25 cellular contexts compared by ENCODE assay signal in the genomic region with DNA sequence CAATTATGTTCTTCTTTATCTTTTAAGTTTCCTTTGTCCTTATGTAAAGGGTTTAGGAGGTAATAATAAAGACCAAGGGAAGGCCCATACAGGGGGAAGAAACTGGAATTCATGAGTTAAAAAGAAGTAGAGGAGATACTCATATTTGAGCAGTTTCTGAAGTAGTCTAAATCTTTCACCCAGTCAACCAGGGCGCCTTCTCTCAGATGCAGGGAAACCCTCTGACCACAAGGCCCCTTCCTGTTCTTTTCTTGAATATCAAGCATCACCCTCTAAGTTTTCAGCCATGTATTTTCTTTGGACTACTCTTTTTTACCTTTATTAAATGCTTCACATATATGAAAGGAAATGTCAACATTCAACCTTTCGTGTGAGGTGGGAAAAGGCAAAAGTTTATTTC.
DNase-seq lines count a peak whose midpoint lies in the region; ATAC-seq and TF ChIP-seq lines count a peak whose summit lies in the region.
"Had no signal": no experiment of that assay in that cellular context is flagged by ENCODE, and none has a peak within 500 bp of the region (broad histone marks: within the 10 kb centered on the region; RNA-seq: fewer than 3 reads in every experiment).

No MANE protein-coding gene starts in this region.

- no peak overlapping the region for H3K4me3 Mint-ChIP-seq in activated naive CD8-positive, alpha-beta T cell treated with anti-CD3 and anti-CD28 coated beads for 36 hours
- no peak overlapping the region for H3K4me3 Mint-ChIP-seq in activated naive CD8-positive, alpha-beta T cell treated with anti-CD3 and anti-CD28 coated beads, Interleukin-2, amount 50 U/mL, for 24 hours
- H3K4me3 Mint-ChIP-seq in activated naive CD8-positive, alpha-beta T cell treated with anti-CD3 and anti-CD28 coated beads, Interleukin-2, amount 10 ng/mL, durations not matched to agents 7 days and 5 days = no peak overlapping the region
- H3K4me3 Mint-ChIP-seq: CD4-positive, alpha-beta T cell had no signal

- no peaks in the 10 kb centered on the region for H3K27me3 Mint-ChIP-seq in activated naive CD8-positive, alpha-beta T cell treated with anti-CD3 and anti-CD28 coated beads for 36 hours
- no peaks in the 10 kb centered on the region for H3K27me3 Mint-ChIP-seq in activated naive CD8-positive, alpha-beta T cell treated with anti-CD3 and anti-CD28 coated beads, Interleukin-2, amount 50 U/mL, for 24 hours
- H3K27me3 Mint-ChIP-seq in activated naive CD8-positive, alpha-beta T cell treated with anti-CD3 and anti-CD28 coated beads, Interleukin-2, amount 10 ng/mL, durations not matched to agents 7 days and 5 days = peaks cover 4% of the 10 kb centered on the region
- H3K27me3 Mint-ChIP-seq: CD4-positive, alpha-beta T cell had no signal

- H3K9me3 ChIP-seq in MM.1S (replicated peaks; ENCODE audit: insufficient read depth, low read length) = no peaks in the 10 kb centered on the region
- H3K9me3 ChIP-seq: Peyer's patch had no signal

- no peaks in the 10 kb centered on the region for H3K36me3 Mint-ChIP-seq in activated naive CD8-positive, alpha-beta T cell treated with anti-CD3 and anti-CD28 coated beads for 36 hours
- H3K36me3 Mint-ChIP-seq in activated naive CD8-positive, alpha-beta T cell treated with anti-CD3 and anti-CD28 coated beads, Interleukin-2, amount 50 U/mL, for 24 hours (ENCODE audit: low read depth) = no peaks in the 10 kb centered on the region
- H3K36me3 Mint-ChIP-seq in activated naive CD8-positive, alpha-beta T cell treated with anti-CD3 and anti-CD28 coated beads, Interleukin-2, amount 10 ng/mL, durations not matched to agents 7 days and 5 days = no peaks in the 10 kb centered on the region

- no peak overlapping the region for H3K4me2 ChIP-seq in MM.1S (ENCODE audit: low read depth, low read length)

- peaks cover 2% of the 10 kb centered on the region for H3K4me1 Mint-ChIP-seq in activated naive CD8-positive, alpha-beta T cell treated with anti-CD3 and anti-CD28 coated beads for 36 hours
- no peaks in the 10 kb centered on the region for H3K4me1 Mint-ChIP-seq in activated naive CD8-positive, alpha-beta T cell treated with anti-CD3 and anti-CD28 coated beads, Interleukin-2, amount 50 U/mL, for 24 hours
- peaks cover 7% of the 10 kb centered on the region for H3K4me1 Mint-ChIP-seq in activated naive CD8-positive, alpha-beta T cell treated with anti-CD3 and anti-CD28 coated beads, Interleukin-2, amount 10 ng/mL, durations not matched to agents 7 days and 5 days

- no peaks in the 10 kb centered on the region for H4K20me1 ChIP-seq in MM.1S (ENCODE audit: insufficient read depth, low read length)

- no peak overlapping the region for H3K27ac ChIP-seq in MM.1S (ENCODE audit: low read length)
- H3K27ac ChIP-seq: Peyer's patch, SK-N-MC had no signal

- H3K9me3 Mint-ChIP-seq in activated naive CD8-positive, alpha-beta T cell treated with anti-CD3 and anti-CD28 coated beads for 36 hours = no peaks in the 10 kb centered on the region
- H3K9me3 Mint-ChIP-seq in activated naive CD8-positive, alpha-beta T cell treated with anti-CD3 and anti-CD28 coated beads, Interleukin-2, amount 50 U/mL, for 24 hours = no peaks in the 10 kb centered on the region
- no peaks in the 10 kb centered on the region for H3K9me3 Mint-ChIP-seq in activated naive CD8-positive, alpha-beta T cell treated with anti-CD3 and anti-CD28 coated beads, Interleukin-2, amount 10 ng/mL, durations not matched to agents 7 days and 5 days
- H3K9me3 Mint-ChIP-seq: CD4-positive, alpha-beta T cell had no signal

- ATAC-seq in activated naive CD8-positive, alpha-beta T cell treated with anti-CD3 and anti-CD28 coated beads, Interleukin-2, amount 50 U/mL, for 24 hours = no peak
- peak; percentile 50 for ATAC-seq in activated naive CD8-positive, alpha-beta T cell treated with anti-CD3 and anti-CD28 coated beads, Interleukin-2, amount 10 ng/mL, durations not matched to agents 7 days and 5 days (ENCODE audit: low read depth)
- no peak for ATAC-seq in HG03521 (IDR thresholded peaks at IDR 0.05; ENCODE audit: unreplicated experiment)

- no peaks in the 10 kb centered on the region for H3K4me1 ChIP-seq in MM.1S (ENCODE audit: low read length)
- H3K4me1 ChIP-seq: Peyer's patch had no signal

- H3K27me3 ChIP-seq in MM.1S (replicated peaks; ENCODE audit: insufficient read depth, low read length) = no peaks in the 10 kb centered on the region
- H3K27me3 ChIP-seq: Peyer's patch had no signal

- H3K36me3 ChIP-seq in MM.1S (replicated peaks; ENCODE audit: insufficient read depth, low read length) = no peaks in the 10 kb centered on the region
- H3K36me3 ChIP-seq: Peyer's patch had no signal

- no peaks in the 10 kb centered on the region for H3F3A ChIP-seq in MM.1S (ENCODE audit: insufficient read depth, low read length)

- no peak overlapping the region for H3K27ac Mint-ChIP-seq in activated naive CD8-positive, alpha-beta T cell treated with anti-CD3 and anti-CD28 coated beads for 36 hours
- no peak overlapping the region for H3K27ac Mint-ChIP-seq in activated naive CD8-positive, alpha-beta T cell treated with anti-CD3 and anti-CD28 coated beads, Interleukin-2, amount 50 U/mL, for 24 hours
- H3K27ac Mint-ChIP-seq in activated naive CD8-positive, alpha-beta T cell treated with anti-CD3 and anti-CD28 coated beads, Interleukin-2, amount 10 ng/mL, durations not matched to agents 7 days and 5 days = no peak overlapping the region
- H3K27ac Mint-ChIP-seq: CD4-positive, alpha-beta T cell had no signal

- no peaks in the 10 kb centered on the region for H3K9me2 ChIP-seq in MM.1S (replicated peaks; ENCODE audit: insufficient read depth, low read length)

- DNase-seq in activated naive CD8-positive, alpha-beta T cell treated with anti-CD3 and anti-CD28 coated beads for 36 hours = peak; percentile 4
- DNase-seq in activated naive CD8-positive, alpha-beta T cell treated with anti-CD3 and anti-CD28 coated beads, Interleukin-2, amount 50 U/mL, for 24 hours = no peak
- DNase-seq in MM.1S = peak; percentile 33
- no peak for DNase-seq in activated naive CD8-positive, alpha-beta T cell treated with anti-CD3 and anti-CD28 coated beads, Interleukin-2, amount 10 ng/mL, durations not matched to agents 7 days and 5 days
- DNase-seq in HuH-7 (ENCODE audit: low spot score) = no peak
- no peak for DNase-seq in HUDEP-2 (lab: John Stamatoyannopoulos, UW; ENCODE audit: unreplicated experiment in 76 of 76)
- DNase-seq: CD4-positive, alpha-beta T cell; DMS53; EL; GF-D8; HCEC 1CT; Karpas-422; NCI-H1048; NCI-H1417; NCI-H1694; NCI-H2029 treated with DMSO at 0.1 percent for 48 hours; NCI-H446 treated with DMSO at 0.1 percent for 48 hours; NCI-H526; NCI-H82; OCI-M1; Peyer's patch; SHP77 treated with DMSO at 0.1 percent for 48 hours; SW 1271 had no signal

- no peak overlapping the region for H2AFZ ChIP-seq in MM.1S (ENCODE audit: low read length)

- POLR2A ChIA-PET in activated naive CD8-positive, alpha-beta T cell treated with anti-CD3 and anti-CD28 coated beads, Interleukin-2, amount 10 ng/mL, durations not matched to agents 7 days and 5 days (lab: Charles Lee) = no interaction called here

- no peak overlapping the region for H3K9ac ChIP-seq in MM.1S (ENCODE audit: low read length)

- no peaks in the 10 kb centered on the region for H3K79me2 ChIP-seq in MM.1S (ENCODE audit: low read length)

- no peak overlapping the region for H3K4me3 ChIP-seq in MM.1S (ENCODE audit: low read length)
- H3K4me3 ChIP-seq: Peyer's patch, SK-N-MC had no signal

- no peak for TF ChIP-seq CTCF in MM.1S (IDR thresholded peaks at IDR 0.05; ENCODE audit: low read length)

Comparison
In these comparisons a context has a peak if more than half of its experiments do, and no peak if none do; other contexts are left out.
1. DNase-seq: peak in activated naive CD8-positive, alpha-beta T cell treated with anti-CD3 and anti-CD28 coated beads for 36 hours (single experiment) and MM.1S (single experiment); none in activated naive CD8-positive, alpha-beta T cell treated with anti-CD3 and anti-CD28 coated beads, Interleukin-2, amount 50 U/mL, for 24 hours (single experiment), activated naive CD8-positive, alpha-beta T cell treated with anti-CD3 and anti-CD28 coated beads, Interleukin-2, amount 10 ng/mL, durations not matched to agents 7 days and 5 days (single experiment), HuH-7 (single experiment) and HUDEP-2 (0 of 76).